Comparison of ENCODE assay signal across 8 cellular contexts in genomic region chr4:41204400-41204978, GRCh38. TPM values are rescaled to one million over a fixed set of nuclear protein-coding genes. Genes with fewer than 3 reads are reported as not detected.
A peak's percentile ranks its signal among the peaks of the same experiment; 100 is the strongest.
DNase-seq lines count a peak whose midpoint lies in the region; ATAC-seq and TF ChIP-seq lines count a peak whose summit lies in the region.

No MANE protein-coding gene starts in this region.

- no peak overlapping the region for H3K4me3 ChIP-seq in osteoblast (ENCODE audit: insufficient read depth, low read length)

- H3K36me3 ChIP-seq in osteoblast (ENCODE audit: insufficient read depth, low read length): no peaks in the 10 kb centered on the region

- H3K27me3 ChIP-seq in foreskin keratinocyte: no peaks in the 10 kb centered on the region
- H3K27me3 ChIP-seq in osteoblast (ENCODE audit: insufficient read depth, low read length): no peaks in the 10 kb centered on the region

- peak overlapping the region; percentile 49 for H3K4me2 ChIP-seq in osteoblast (ENCODE audit: insufficient read depth, low read length)

- no peak overlapping the region for H3K27ac ChIP-seq in foreskin keratinocyte
- H3K27ac ChIP-seq in osteoblast (ENCODE audit: low read depth, low read length): peak overlapping the region; percentile 89

- peaks cover 37% of the 10 kb centered on the region for H3K4me1 ChIP-seq in foreskin keratinocyte
- H3K4me1 ChIP-seq in osteoblast (ENCODE audit: insufficient read depth, low read length): peaks cover 84% of the 10 kb centered on the region

- ATAC-seq in foreskin keratinocyte: peak; percentile 75
- no peak for ATAC-seq in HG02759 (IDR thresholded peaks at IDR 0.05; ENCODE audit: unreplicated experiment)
- no peak for ATAC-seq in HG03460 (IDR thresholded peaks at IDR 0.05; ENCODE audit: unreplicated experiment)

- no peaks in the 10 kb centered on the region for H3K9me3 ChIP-seq in osteoblast (ENCODE audit: low read depth, low read length)

- H4K20me1 ChIP-seq in osteoblast (ENCODE audit: insufficient read depth, low read length): peaks cover 2% of the 10 kb centered on the region

- no peak for TF ChIP-seq CTCF in foreskin keratinocyte (conservative IDR thresholded peaks at IDR 0.05)
- TF ChIP-seq CTCF in osteoblast (IDR thresholded peaks at IDR 0.05; ENCODE audit: extremely low read depth, low read depth, low read length): no peak

- peak; percentile 89 for DNase-seq in ELR (ENCODE audit: low read depth)
- peak; percentile 40 for DNase-seq in T1000 (lab: John Stamatoyannopoulos, UW)
- DNase-seq in foreskin keratinocyte: peak; percentile 32 to 63
- no peak for DNase-seq in osteoblast (ENCODE audit: insufficient read length, low spot score, missing footprints)
- DNase-seq in NCI-H446 treated with DMSO at 0.1 percent for 48 hours (lab: John Stamatoyannopoulos, UW): no peak
- DNase-seq in NCI-H510A treated with DMSO at 0.1 percent for 48 hours (lab: John Stamatoyannopoulos, UW): no peak

- no peak overlapping the region for H2AFZ ChIP-seq in osteoblast (ENCODE audit: low read length)

- peaks cover 88% of the 10 kb centered on the region for H3K79me2 ChIP-seq in osteoblast (ENCODE audit: insufficient read depth, low read length)

RNA-seq across cellular contexts. Expression of gene APBB2, which starts 9.9 kb away (rescaled TPM):
- total RNA-seq in foreskin keratinocyte: 52.4 and 52.6 TPM in 2 replicates
- 11.3 and 12.1 TPM in 2 replicates for polyA plus RNA-seq in foreskin keratinocyte
- 89.0 and 92.3 TPM in 2 replicates for total RNA-seq in osteoblast

RNA-seq across cellular contexts. Expression of gene UCHL1, which starts 52.2 kb away (rescaled TPM):
- total RNA-seq in foreskin keratinocyte: 5.2 and 7.5 TPM in 2 replicates
- 5.2 and 7.9 TPM in 2 replicates for polyA plus RNA-seq in foreskin keratinocyte
- total RNA-seq in osteoblast: 258 and 348 TPM in 2 replicates

Comparison
In these comparisons a context has a peak if more than half of its experiments do, and no peak if none do; other contexts are left out.
1. DNase-seq: peak in ELR (single experiment), T1000 (single experiment) and foreskin keratinocyte (2 of 2); none in osteoblast (single experiment), NCI-H446 treated with DMSO at 0.1 percent for 48 hours (single experiment) and NCI-H510A treated with DMSO at 0.1 percent for 48 hours (single experiment).
2. RNA of gene UCHL1, which starts 52.2 kb away (total RNA-seq): 258 to 348 TPM in osteoblast; 5.2 to 7.5 TPM in foreskin keratinocyte; every median in the first group is over 10 times any median in the second.